In the genomic region with DNA sequence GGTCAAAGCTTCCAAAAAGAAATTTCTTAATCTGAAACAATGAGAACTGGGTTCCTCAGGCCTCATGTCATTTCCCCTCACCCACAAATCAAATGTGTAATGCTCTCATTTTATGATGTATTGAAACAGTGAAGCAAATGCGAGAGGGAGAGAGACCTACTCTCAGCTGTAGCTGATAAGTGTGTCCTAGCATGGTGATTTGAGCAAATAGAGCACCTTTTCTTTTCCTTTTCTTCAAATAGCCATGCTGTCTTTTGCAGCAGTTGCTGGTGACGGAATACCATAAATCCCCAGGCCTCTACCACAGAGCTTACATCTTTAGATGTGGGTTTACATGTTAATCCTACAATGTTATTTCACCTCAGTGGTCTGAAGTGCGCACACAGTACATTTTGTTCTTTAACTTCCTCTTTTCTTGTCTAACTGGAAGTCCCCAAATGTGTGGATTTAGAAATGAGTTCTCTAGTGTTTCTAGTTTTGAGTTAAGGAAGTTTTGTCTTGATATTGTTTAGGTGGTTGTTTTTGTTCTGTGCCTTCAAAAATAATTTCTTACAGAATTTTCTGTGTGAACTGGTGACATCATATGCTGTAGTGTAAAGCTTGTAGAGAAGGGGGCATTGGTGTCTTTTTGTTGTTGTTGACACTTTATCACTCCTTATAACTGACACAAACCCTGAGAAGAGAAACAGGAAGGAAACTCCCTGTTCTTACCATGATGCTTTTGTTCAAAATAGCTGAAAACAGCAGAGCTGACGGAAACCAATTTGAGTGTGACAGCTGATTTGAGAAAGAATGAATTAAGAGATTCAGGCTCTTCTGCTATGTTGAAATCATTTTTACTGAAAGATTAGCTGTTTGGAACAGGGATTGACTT, we compare ENCODE assay signal across 8 cellular contexts. TPM values are rescaled to one million over a fixed set of nuclear protein-coding genes. Genes with fewer than 3 reads are reported as not detected.
DNase-seq lines count a peak whose midpoint lies in the region; ATAC-seq and TF ChIP-seq lines count a peak whose summit lies in the region.

No MANE protein-coding gene starts in this region.

- peaks cover 82 to 84% of the 10 kb centered on the region in 2 donors for H3K4me1 ChIP-seq in naive thymus-derived CD4-positive, alpha-beta T cell (ENCODE audit: control insufficient read depth in 2 of 2, insufficient read depth in 2 of 2, low read length in 2 of 2)

- peak overlapping the region; percentile 48 for H3K4me3 ChIP-seq in naive thymus-derived CD4-positive, alpha-beta T cell (ENCODE audit: low read length)

- H3K27ac ChIP-seq in naive thymus-derived CD4-positive, alpha-beta T cell (ENCODE audit: low read depth, low read length), result peak overlapping the region; percentile 99

- peak in 8 of 9 donors; percentile 55 to 97 (median 94) for DNase-seq in naive thymus-derived CD4-positive, alpha-beta T cell
- no peak for DNase-seq in mucosa of gallbladder (ENCODE audit: low spot score)
- DNase-seq in GM19240 (ENCODE audit: insufficient read length, low spot score), result no peak
- no peak for DNase-seq in glomerular visceral epithelial cell (ENCODE audit: extremely low spot score)

- H3K4me3 Mint-ChIP-seq in brain, result peak overlapping the region in 2 of 5 experiments; percentile 7 to 26
- peak overlapping the region; percentile 79 to 99 (median 87) for H3K4me3 Mint-ChIP-seq in naive thymus-derived CD4-positive, alpha-beta T cell

- no peaks in the 10 kb centered on the region for H3K9me3 Mint-ChIP-seq in brain
- peaks cover 0 to 4% (median 0%) of the 10 kb centered on the region in 11 donors for H3K9me3 Mint-ChIP-seq in naive thymus-derived CD4-positive, alpha-beta T cell

- POLR2A ChIA-PET in naive thymus-derived CD4-positive, alpha-beta T cell (lab: Charles Lee), result interaction anchor here (0.5 to 16.8 kb wide), 16 partner anchors 3 to 353 kb away, joined by 3 to 408 read pairs (median 5); partner anchors contain the start of genes CAP1 and SMAP2

- intact Hi-C loops in naive thymus-derived CD4-positive, alpha-beta T cell (cut with micrococcal nuclease), result loop anchor here (1.0 to 5.0 kb wide), 12 partner anchors 9 to 343 kb away; partner anchors contain the start of genes RLF (in 2 of the 2), CAP1 (in 1 of the 2), COL9A2 (in 1 of the 2) and NFYC (in 1 of the 2)

- peak; percentile 36; the same call in 1 of the 2 replicates for TF ChIP-seq POLR2A in Raji (IDR thresholded peaks at IDR 0.05; ENCODE audit: insufficient read depth, low read depth, low read length)

- peaks cover 20% of the 10 kb centered on the region for H3K36me3 Mint-ChIP-seq in brain
- peaks cover 13 to 45% (median 33%) of the 10 kb centered on the region in 5 donors for H3K36me3 Mint-ChIP-seq in naive thymus-derived CD4-positive, alpha-beta T cell

- no peaks in the 10 kb centered on the region for H3K36me3 ChIP-seq in naive thymus-derived CD4-positive, alpha-beta T cell (ENCODE audit: control insufficient read depth in 2 of 3, insufficient read depth in 3 of 3, low read length in 3 of 3)

- peak overlapping the region in 4 of 5 experiments; percentile 0 to 77 (median 58) for H3K27ac Mint-ChIP-seq in brain
- H3K27ac Mint-ChIP-seq in naive thymus-derived CD4-positive, alpha-beta T cell, result peak overlapping the region; percentile 97 to 99 (median 98)

- no peaks in the 10 kb centered on the region for H3K27me3 ChIP-seq in naive thymus-derived CD4-positive, alpha-beta T cell (ENCODE audit: control insufficient read depth in 2 of 2, insufficient read depth in 2 of 2, low read length in 2 of 2)

- H3K9me3 ChIP-seq in naive thymus-derived CD4-positive, alpha-beta T cell (ENCODE audit: control insufficient read depth in 2 of 3, low read length in 3 of 3), result no peaks in the 10 kb centered on the region

- TF ChIP-seq CTCF in brain (conservative IDR thresholded peaks at IDR 0.05), result no peak

- H3K4me1 Mint-ChIP-seq in brain, result peaks cover 60% of the 10 kb centered on the region
- H3K4me1 Mint-ChIP-seq in naive thymus-derived CD4-positive, alpha-beta T cell, result peaks cover 71 to 94% (median 90%) of the 10 kb centered on the region in 7 donors

- CTCF ChIA-PET in naive thymus-derived CD4-positive, alpha-beta T cell (lab: Charles Lee), result interaction anchor here (0.7 to 4.0 kb wide), 13 partner anchors 8 to 301 kb away, joined by 3 to 29 read pairs (median 4); partner anchors contain the start of genes COL9A2 and SMAP2

- ATAC-seq in GM18861 (IDR thresholded peaks at IDR 0.05; ENCODE audit: unreplicated experiment) (peak; percentile 61), HG02870 (IDR thresholded peaks at IDR 0.05; ENCODE audit: unreplicated experiment) (peak; percentile 52)
- ATAC-seq in naive thymus-derived CD4-positive, alpha-beta T cell, result peak; percentile 86

- no peaks in the 10 kb centered on the region for H3K27me3 Mint-ChIP-seq in brain
- no peaks in the 10 kb centered on the region for H3K27me3 Mint-ChIP-seq in naive thymus-derived CD4-positive, alpha-beta T cell

RNA-seq across cellular contexts. Expression of gene SMAP2, which starts 12.1 kb away (rescaled TPM):
- 74.2 TPM for polyA plus RNA-seq in brain (ENCODE audit: insufficient read depth, low read depth, low replicate concordance)
- 100 to 1,000 TPM; 144 to 210 (median 187) TPM for total RNA-seq in naive thymus-derived CD4-positive, alpha-beta T cell
- polyA plus RNA-seq in naive thymus-derived CD4-positive, alpha-beta T cell, result 100 to 1,000 TPM; 226 to 542 TPM
- 47.6 TPM for total RNA-seq in mucosa of gallbladder

Comparison
In these comparisons a context has a peak if more than half of its experiments do, and no peak if none do; other contexts are left out.
1. DNase-seq: peak in naive thymus-derived CD4-positive, alpha-beta T cell (8 of 9); none in mucosa of gallbladder (single experiment), GM19240 (single experiment) and glomerular visceral epithelial cell (single experiment).
2. Peak in every context shown above with its lines, with median percentiles within 50 percentile points of each other: ATAC-seq.